Comparison of ENCODE assay signal across 2 cellular contexts in genomic region chr5:159459132-159459627, GRCh38.
TF ChIP-seq lines count a peak whose summit lies in the region.

No MANE protein-coding gene starts in this region.

TF ChIP-seq in IMR-90, 13 proteins besides CTCF, POLR2A, EP300 and RAD21:
- TF ChIP-seq CEBPB (IDR thresholded peaks at IDR 0.05; ENCODE audit: low read depth, low read length) (no peak), CHD1 (IDR thresholded peaks at IDR 0.05; ENCODE audit: low read depth, low read length) (no peak), FOS (IDR thresholded peaks at IDR 0.05; ENCODE audit: low read depth, low read length) (no peak), SMC3 (IDR thresholded peaks at IDR 0.05; ENCODE audit: low read depth, low read length) (no peak), RCOR1 (IDR thresholded peaks at IDR 0.05; ENCODE audit: insufficient replicate concordance, low read length) (no peak), ELK1 (IDR thresholded peaks at IDR 0.05; ENCODE audit: borderline replicate concordance, low read depth, low read length) (no peak), BHLHE40 (IDR thresholded peaks at IDR 0.05; ENCODE audit: low read depth, low read length) (no peak), NFE2L2 (IDR thresholded peaks at IDR 0.05; ENCODE audit: low read depth, low read length) (no peak), MAZ (IDR thresholded peaks at IDR 0.05; ENCODE audit: borderline replicate concordance, low read depth, low read length) (no peak), RFX5 (IDR thresholded peaks at IDR 0.05; ENCODE audit: low read depth, low read length) (no peak)
- TF ChIP-seq, protein P1, sequence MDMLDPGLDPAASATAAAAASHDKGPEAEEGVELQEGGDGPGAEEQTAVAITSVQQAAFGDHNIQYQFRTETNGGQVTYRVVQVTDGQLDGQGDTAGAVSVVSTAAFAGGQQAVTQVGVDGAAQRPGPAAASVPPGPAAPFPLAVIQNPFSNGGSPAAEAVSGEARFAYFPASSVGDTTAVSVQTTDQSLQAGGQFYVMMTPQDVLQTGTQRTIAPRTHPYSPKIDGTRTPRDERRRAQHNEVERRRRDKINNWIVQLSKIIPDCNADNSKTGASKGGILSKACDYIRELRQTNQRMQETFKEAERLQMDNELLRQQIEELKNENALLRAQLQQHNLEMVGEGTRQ (IDR thresholded peaks at IDR 0.05; ENCODE audit: low read depth, low read length): no peak

TF ChIP-seq in GM12878, 131 proteins besides CTCF, POLR2A, EP300 and RAD21:
- TF ChIP-seq, protein P2, sequence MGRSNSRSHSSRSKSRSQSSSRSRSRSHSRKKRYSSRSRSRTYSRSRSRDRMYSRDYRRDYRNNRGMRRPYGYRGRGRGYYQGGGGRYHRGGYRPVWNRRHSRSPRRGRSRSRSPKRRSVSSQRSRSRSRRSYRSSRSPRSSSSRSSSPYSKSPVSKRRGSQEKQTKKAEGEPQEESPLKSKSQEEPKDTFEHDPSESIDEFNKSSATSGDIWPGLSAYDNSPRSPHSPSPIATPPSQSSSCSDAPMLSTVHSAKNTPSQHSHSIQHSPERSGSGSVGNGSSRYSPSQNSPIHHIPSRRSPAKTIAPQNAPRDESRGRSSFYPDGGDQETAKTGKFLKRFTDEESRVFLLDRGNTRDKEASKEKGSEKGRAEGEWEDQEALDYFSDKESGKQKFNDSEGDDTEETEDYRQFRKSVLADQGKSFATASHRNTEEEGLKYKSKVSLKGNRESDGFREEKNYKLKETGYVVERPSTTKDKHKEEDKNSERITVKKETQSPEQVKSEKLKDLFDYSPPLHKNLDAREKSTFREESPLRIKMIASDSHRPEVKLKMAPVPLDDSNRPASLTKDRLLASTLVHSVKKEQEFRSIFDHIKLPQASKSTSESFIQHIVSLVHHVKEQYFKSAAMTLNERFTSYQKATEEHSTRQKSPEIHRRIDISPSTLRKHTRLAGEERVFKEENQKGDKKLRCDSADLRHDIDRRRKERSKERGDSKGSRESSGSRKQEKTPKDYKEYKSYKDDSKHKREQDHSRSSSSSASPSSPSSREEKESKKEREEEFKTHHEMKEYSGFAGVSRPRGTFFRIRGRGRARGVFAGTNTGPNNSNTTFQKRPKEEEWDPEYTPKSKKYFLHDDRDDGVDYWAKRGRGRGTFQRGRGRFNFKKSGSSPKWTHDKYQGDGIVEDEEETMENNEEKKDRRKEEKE (IDR thresholded peaks at IDR 0.05): no peak
- TF ChIP-seq RUNX3 (IDR thresholded peaks at IDR 0.05; ENCODE audit: low read length) (peak; percentile 55), HDGF (IDR thresholded peaks at IDR 0.05) (0 out of 2 replicates have a peak, but pooled peaks have one; percentile 22), BCL11A (IDR thresholded peaks at IDR 0.05; ENCODE audit: low read depth, low read length) (no peak), POU2F2 (IDR thresholded peaks at IDR 0.05; ENCODE audit: borderline replicate concordance, low read depth, low read length) (peak; percentile 28; the same call in 1 of the 3 replicates), POLR2AphosphoS5 (IDR thresholded peaks at IDR 0.05; ENCODE audit: low read length) (0 out of 2 replicates have a peak, but pooled peaks have one; percentile 6), KAT2A (conservative IDR thresholded peaks at IDR 0.05; ENCODE audit: control insufficient read depth, low read depth, low read length) (no peak)
